1 cellular context compared by ENCODE assay signal in genomic region chr17:78322858-78323455, GRCh38.
TF ChIP-seq lines count a peak whose summit lies in the region.

No MANE protein-coding gene starts in this region.

TF ChIP-seq in endothelial cell of umbilical vein, 7 proteins besides CTCF, POLR2A, EP300 and RAD21:
- TF ChIP-seq GATA2 (IDR thresholded peaks at IDR 0.05; ENCODE audit: insufficient read depth, insufficient read length, low read depth, low read length) (no peak), POLR2AphosphoS5 (IDR thresholded peaks at IDR 0.05; ENCODE audit: insufficient read depth, low read depth, low read length) (no peak), MAX (IDR thresholded peaks at IDR 0.05; ENCODE audit: insufficient read depth, insufficient read length) (no peak), EZH2 (IDR thresholded peaks at IDR 0.05; ENCODE audit: borderline replicate concordance, low read depth, low read length, severe bottlenecking) (no peak), JUN (IDR thresholded peaks at IDR 0.05; ENCODE audit: borderline replicate concordance, insufficient read depth, insufficient read length, low read depth) (no peak)
